1 cellular context compared by ENCODE assay signal in the genomic region with DNA sequence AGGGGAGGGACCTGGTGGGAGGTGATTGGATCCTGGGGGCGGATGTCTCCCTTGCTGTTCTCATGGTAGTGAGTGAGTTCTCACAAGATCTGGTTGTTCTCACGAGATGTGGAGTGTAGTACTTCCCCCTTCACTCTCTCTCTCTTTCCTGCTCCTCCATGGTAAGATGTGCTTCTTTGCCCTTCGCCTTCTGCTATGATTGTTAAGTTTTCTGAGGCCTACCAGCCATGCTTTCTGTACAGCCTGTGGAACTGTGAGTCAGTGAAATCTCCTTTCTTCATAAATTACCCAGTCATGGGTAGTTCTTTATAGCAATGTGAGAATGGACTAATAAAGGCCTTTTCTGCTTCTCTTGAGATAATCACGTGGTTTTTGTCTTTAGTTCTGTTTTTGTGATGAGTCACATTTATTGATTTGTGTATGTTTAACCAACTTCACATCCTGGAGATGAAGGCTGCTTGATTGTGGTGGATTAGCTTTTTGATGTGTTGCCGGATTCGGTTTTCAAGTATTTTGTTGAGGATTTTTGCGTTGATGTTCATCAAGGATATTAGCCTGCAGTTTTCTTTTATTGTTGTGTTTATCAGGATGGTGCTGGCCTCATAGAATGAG.
A peak's percentile ranks its signal among the peaks of the same experiment; 100 is the strongest.
TF ChIP-seq lines count a peak whose summit lies in the region.

No MANE protein-coding gene starts in this region.

TF ChIP-seq in K562, 482 proteins besides CTCF, POLR2A, EP300 and RAD21 (continued from another document and continues in another):
- TF ChIP-seq, protein P1, sequence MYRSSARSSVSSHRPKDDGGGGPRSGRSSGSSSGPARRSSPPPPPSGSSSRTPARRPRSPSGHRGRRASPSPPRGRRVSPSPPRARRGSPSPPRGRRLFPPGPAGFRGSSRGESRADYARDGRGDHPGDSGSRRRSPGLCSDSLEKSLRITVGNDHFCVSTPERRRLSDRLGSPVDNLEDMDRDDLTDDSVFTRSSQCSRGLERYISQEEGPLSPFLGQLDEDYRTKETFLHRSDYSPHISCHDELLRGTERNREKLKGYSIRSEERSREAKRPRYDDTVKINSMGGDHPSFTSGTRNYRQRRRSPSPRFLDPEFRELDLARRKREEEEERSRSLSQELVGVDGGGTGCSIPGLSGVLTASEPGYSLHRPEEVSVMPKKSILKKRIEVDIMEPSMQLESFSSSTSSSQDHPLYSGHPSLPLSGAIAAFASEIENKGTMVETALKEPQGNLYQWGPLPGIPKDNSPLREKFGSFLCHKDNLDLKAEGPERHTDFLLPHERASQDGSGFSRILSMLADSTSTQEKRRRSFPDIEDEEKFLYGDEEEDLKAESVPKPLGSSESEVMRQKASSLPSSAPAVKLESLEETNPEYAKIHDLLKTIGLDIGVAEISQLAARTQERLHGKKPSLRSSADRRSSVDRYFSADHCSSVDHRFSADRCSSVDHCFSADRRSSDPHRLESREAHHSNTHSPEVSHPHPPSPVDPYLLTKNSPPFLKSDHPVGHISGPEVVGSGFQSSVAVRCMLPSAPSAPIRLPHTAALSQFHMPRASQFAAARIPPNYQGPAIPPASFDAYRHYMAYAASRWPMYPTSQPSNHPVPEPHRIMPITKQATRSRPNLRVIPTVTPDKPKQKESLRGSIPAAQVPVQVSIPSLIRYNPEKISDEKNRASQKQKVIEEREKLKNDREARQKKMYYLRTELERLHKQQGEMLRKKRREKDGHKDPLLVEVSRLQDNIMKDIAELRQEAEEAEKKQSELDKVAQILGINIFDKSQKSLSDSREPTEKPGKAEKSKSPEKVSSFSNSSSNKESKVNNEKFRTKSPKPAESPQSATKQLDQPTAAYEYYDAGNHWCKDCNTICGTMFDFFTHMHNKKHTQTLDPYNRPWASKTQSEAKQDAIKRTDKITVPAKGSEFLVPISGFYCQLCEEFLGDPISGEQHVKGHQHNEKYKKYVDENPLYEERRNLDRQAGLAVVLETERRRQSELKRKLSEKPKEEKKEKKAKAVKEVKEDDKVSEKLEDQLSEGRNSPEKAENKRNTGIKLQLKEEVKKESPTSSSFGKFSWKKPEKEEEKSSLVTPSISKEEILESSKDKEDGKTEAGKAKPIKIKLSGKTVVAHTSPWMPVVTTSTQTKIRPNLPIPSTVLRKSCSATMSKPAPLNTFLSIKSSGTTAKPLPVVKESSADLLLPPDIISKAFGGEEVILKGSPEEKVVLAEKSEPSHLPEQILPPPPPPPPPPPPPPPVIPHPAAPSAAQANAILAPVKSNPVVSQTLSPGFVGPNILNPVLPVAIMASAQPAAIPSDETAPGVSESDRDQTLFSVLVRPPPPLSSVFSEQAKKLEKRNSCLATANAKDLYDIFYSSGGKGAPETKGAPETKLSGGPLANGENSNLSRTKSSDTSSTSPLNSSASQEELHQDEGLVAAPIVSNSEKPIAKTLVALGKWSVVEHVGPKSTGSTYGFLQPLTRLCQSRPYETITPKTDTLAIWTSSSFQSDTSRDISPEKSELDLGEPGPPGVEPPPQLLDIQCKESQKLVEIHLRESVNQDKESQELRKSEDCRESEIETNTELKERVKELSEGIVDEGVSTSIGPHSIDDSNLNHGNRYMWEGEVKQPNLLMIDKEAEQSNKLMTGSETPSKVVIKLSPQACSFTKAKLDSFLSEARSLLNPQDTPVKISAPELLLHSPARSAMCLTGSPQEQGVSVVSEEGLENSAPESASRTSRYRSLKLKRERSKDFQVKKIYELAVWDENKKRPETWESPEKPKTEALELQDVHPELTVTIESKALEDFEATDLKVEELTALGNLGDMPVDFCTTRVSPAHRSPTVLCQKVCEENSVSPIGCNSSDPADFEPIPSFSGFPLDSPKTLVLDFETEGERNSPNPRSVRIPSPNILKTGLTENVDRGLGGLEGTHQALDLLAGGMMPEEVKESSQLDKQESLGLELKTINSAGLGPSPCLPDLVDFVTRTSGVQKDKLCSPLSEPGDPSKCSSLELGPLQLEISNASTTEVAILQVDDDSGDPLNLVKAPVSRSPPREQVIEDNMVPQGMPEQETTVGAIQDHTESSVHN (IDR thresholded peaks at IDR 0.05; ENCODE audit: borderline replicate concordance in 1 of 2, low read depth in 1 of 2): 0 out of 4 replicates have a peak, but pooled peaks of 1 of the 2 experiments have one; percentile 69
- TF ChIP-seq HOXB6 (CRISPR knock-in tag; IDR thresholded peaks at IDR 0.05; ENCODE audit: borderline replicate concordance): no peak
- peak; percentile 80 for TF ChIP-seq BACH1 (tag; IDR thresholded peaks at IDR 0.05)
- TF ChIP-seq DPF2 (IDR thresholded peaks at IDR 0.05): peak; percentile 81
- peak; percentile 32 for TF ChIP-seq KDM5B (IDR thresholded peaks at IDR 0.05; ENCODE audit: insufficient replicate concordance, low read depth, low read length)
- TF ChIP-seq, protein P2, sequence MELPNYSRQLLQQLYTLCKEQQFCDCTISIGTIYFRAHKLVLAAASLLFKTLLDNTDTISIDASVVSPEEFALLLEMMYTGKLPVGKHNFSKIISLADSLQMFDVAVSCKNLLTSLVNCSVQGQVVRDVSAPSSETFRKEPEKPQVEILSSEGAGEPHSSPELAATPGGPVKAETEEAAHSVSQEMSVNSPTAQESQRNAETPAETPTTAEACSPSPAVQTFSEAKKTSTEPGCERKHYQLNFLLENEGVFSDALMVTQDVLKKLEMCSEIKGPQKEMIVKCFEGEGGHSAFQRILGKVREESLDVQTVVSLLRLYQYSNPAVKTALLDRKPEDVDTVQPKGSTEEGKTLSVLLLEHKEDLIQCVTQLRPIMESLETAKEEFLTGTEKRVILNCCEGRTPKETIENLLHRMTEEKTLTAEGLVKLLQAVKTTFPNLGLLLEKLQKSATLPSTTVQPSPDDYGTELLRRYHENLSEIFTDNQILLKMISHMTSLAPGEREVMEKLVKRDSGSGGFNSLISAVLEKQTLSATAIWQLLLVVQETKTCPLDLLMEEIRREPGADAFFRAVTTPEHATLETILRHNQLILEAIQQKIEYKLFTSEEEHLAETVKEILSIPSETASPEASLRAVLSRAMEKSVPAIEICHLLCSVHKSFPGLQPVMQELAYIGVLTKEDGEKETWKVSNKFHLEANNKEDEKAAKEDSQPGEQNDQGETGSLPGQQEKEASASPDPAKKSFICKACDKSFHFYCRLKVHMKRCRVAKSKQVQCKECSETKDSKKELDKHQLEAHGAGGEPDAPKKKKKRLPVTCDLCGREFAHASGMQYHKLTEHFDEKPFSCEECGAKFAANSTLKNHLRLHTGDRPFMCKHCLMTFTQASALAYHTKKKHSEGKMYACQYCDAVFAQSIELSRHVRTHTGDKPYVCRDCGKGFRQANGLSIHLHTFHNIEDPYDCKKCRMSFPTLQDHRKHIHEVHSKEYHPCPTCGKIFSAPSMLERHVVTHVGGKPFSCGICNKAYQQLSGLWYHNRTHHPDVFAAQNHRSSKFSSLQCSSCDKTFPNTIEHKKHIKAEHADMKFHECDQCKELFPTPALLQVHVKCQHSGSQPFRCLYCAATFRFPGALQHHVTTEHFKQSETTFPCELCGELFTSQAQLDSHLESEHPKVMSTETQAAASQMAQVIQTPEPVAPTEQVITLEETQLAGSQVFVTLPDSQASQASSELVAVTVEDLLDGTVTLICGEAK (IDR thresholded peaks at IDR 0.05): peak; percentile 65; the same call in 1 of the 2 replicates
- TF ChIP-seq, protein P2 (CRISPR knock-in tag; IDR thresholded peaks at IDR 0.05): no peak
- peak; percentile 16; the same call in 1 of the 2 replicates for TF ChIP-seq NFIC (IDR thresholded peaks at IDR 0.05)
- TF ChIP-seq, protein P3, sequence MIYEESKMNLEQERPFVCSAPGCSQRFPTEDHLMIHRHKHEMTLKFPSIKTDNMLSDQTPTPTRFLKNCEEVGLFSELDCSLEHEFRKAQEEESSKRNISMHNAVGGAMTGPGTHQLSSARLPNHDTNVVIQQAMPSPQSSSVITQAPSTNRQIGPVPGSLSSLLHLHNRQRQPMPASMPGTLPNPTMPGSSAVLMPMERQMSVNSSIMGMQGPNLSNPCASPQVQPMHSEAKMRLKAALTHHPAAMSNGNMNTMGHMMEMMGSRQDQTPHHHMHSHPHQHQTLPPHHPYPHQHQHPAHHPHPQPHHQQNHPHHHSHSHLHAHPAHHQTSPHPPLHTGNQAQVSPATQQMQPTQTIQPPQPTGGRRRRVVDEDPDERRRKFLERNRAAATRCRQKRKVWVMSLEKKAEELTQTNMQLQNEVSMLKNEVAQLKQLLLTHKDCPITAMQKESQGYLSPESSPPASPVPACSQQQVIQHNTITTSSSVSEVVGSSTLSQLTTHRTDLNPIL (CRISPR knock-in tag; IDR thresholded peaks at IDR 0.05): 0 out of 2 replicates have a peak, but pooled peaks have one; percentile 21
- TF ChIP-seq CCNT2 (IDR thresholded peaks at IDR 0.05; ENCODE audit: borderline replicate concordance, extremely low read depth, insufficient read length, low read depth, low read length): no peak
- peak; percentile 40 to 52; a peak in 2 of 4 replicates for TF ChIP-seq TRIM24 (IDR thresholded peaks at IDR 0.05)
- 0 out of 2 replicates have a peak, but pooled peaks have one; percentile 32 for TF ChIP-seq ZFPM2 (CRISPR knock-in tag; IDR thresholded peaks at IDR 0.05)
- TF ChIP-seq, protein P4, sequence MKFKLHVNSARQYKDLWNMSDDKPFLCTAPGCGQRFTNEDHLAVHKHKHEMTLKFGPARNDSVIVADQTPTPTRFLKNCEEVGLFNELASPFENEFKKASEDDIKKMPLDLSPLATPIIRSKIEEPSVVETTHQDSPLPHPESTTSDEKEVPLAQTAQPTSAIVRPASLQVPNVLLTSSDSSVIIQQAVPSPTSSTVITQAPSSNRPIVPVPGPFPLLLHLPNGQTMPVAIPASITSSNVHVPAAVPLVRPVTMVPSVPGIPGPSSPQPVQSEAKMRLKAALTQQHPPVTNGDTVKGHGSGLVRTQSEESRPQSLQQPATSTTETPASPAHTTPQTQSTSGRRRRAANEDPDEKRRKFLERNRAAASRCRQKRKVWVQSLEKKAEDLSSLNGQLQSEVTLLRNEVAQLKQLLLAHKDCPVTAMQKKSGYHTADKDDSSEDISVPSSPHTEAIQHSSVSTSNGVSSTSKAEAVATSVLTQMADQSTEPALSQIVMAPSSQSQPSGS (CRISPR knock-in tag; IDR thresholded peaks at IDR 0.05): no peak
- no peak for TF ChIP-seq TBL1XR1 (IDR thresholded peaks at IDR 0.05; ENCODE audit: low read length in 2 of 2)
- peak; percentile 96 for TF ChIP-seq ZNF316 (IDR thresholded peaks at IDR 0.05)
- peak; percentile 71 for TF ChIP-seq ELF1 (tag; IDR thresholded peaks at IDR 0.05)
- TF ChIP-seq L3MBTL2 (IDR thresholded peaks at IDR 0.05): peak; percentile 99
- peak; percentile 57; the same call in 1 of the 2 replicates for TF ChIP-seq ZZZ3 (IDR thresholded peaks at IDR 0.05)
- TF ChIP-seq, protein P5, sequence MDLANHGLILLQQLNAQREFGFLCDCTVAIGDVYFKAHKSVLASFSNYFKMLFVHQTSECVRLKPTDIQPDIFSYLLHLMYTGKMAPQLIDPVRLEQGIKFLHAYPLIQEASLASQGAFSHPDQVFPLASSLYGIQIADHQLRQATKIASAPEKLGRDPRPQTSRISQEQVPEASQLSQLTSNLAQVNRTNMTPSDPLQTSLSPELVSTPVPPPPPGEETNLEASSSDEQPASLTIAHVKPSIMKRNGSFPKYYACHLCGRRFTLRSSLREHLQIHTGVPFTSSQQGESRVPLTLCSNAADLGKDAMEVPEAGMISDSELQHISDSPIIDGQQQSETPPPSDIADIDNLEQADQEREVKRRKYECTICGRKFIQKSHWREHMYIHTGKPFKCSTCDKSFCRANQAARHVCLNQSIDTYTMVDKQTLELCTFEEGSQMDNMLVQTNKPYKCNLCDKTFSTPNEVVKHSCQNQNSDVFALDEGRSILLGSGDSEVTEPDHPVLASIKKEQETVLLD (IDR thresholded peaks at IDR 0.05): no peak
- TF ChIP-seq ATF7 (IDR thresholded peaks at IDR 0.05): peak; percentile 54; the same call in 1 of the 2 replicates
- no peak for TF ChIP-seq ZNF197 (CRISPR knock-in tag; IDR thresholded peaks at IDR 0.05; ENCODE audit: low read depth)
- 0 out of 2 replicates have a peak, but pooled peaks have one; percentile 9 for TF ChIP-seq KHSRP (IDR thresholded peaks at IDR 0.05)
- TF ChIP-seq, protein P6, sequence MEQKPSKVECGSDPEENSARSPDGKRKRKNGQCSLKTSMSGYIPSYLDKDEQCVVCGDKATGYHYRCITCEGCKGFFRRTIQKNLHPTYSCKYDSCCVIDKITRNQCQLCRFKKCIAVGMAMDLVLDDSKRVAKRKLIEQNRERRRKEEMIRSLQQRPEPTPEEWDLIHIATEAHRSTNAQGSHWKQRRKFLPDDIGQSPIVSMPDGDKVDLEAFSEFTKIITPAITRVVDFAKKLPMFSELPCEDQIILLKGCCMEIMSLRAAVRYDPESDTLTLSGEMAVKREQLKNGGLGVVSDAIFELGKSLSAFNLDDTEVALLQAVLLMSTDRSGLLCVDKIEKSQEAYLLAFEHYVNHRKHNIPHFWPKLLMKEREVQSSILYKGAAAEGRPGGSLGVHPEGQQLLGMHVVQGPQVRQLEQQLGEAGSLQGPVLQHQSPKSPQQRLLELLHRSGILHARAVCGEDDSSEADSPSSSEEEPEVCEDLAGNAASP (IDR thresholded peaks at IDR 0.05): 0 out of 2 replicates have a peak, but pooled peaks have one; percentile 9
- no peak for TF ChIP-seq NEUROD1 (IDR thresholded peaks at IDR 0.05; ENCODE audit: borderline replicate concordance, low read depth, low read length, partially characterized antibody)
- TF ChIP-seq DMBX1 (CRISPR knock-in tag; IDR thresholded peaks at IDR 0.05; ENCODE audit: borderline replicate concordance): 0 out of 2 replicates have a peak, but pooled peaks have one; percentile 73
- peak; percentile 77 for TF ChIP-seq MYC (IDR thresholded peaks at IDR 0.05; ENCODE audit: low read depth, low read length)
- 0 out of 2 replicates have a peak, but pooled peaks have one; percentile 81 for TF ChIP-seq MYC (CRISPR knock-in tag; IDR thresholded peaks at IDR 0.05; ENCODE audit: borderline replicate concordance, low read depth)
- peak; percentile 82 for TF ChIP-seq SMARCE1 (IDR thresholded peaks at IDR 0.05)
- TF ChIP-seq ZNF444 (CRISPR knock-in tag; IDR thresholded peaks at IDR 0.05): 0 out of 2 replicates have a peak, but pooled peaks have one; percentile 19
- peak; percentile 88 for TF ChIP-seq CC2D1A (IDR thresholded peaks at IDR 0.05)
